In genomic region chr1:90994461-90994860, GRCh38 we compare ENCODE assay signal across 15 cellular contexts.
"Had no signal": no experiment of that assay in that cellular context is flagged by ENCODE, and none has a peak within 500 bp of the region (broad histone marks: within the 10 kb centered on the region; RNA-seq: fewer than 3 reads in every experiment).

No MANE protein-coding gene starts in this region.

- H3K27ac ChIP-seq: parathyroid adenoma, thyroid gland had no signal

- H3K27me3 ChIP-seq: thyroid gland had no signal

- H3K27ac Mint-ChIP-seq: activated CD4-positive, alpha-beta memory T cell treated with anti-CD3 and anti-CD28 coated beads, Interleukin-2, amount 10 ng/mL, durations not matched to agents 7 days and 5 days; activated naive CD4-positive, alpha-beta T cell treated with anti-CD3 and anti-CD28 coated beads, Interleukin-2, amount 50 U/mL, for 72 hours had no signal

- H3K36me3 ChIP-seq: thyroid gland had no signal

- H3K4me3 ChIP-seq: smooth muscle cell, thyroid gland had no signal

- H3K4me2 ChIP-seq: smooth muscle cell had no signal

- H3K4me3 Mint-ChIP-seq: activated CD4-positive, alpha-beta memory T cell treated with anti-CD3 and anti-CD28 coated beads, Interleukin-2, amount 10 ng/mL, durations not matched to agents 7 days and 5 days; activated T-cell treated with anti-CD3 and anti-CD28 coated beads, Interleukin-2, amount 50 U/mL, for 4 hours had no signal

- H3K27me3 Mint-ChIP-seq: activated CD4-positive, alpha-beta memory T cell treated with anti-CD3 and anti-CD28 coated beads, Interleukin-2, amount 10 ng/mL, durations not matched to agents 7 days and 5 days had no signal

- ATAC-seq: activated naive CD4-positive, alpha-beta T cell treated with anti-CD3 and anti-CD28 coated beads, Interleukin-2, amount 50 U/mL, for 72 hours; activated T-cell treated with anti-CD3 and anti-CD28 coated beads, Interleukin-2, amount 50 U/mL, for 4 hours; left colon; sciatic nerve had no signal

- H2AFZ ChIP-seq: parathyroid adenoma had no signal

- DNase-seq: activated CD4-positive, alpha-beta memory T cell treated with anti-CD3 and anti-CD28 coated beads, Interleukin-2, amount 10 ng/mL, durations not matched to agents 7 days and 5 days; activated CD4-positive, alpha-beta T cell treated with anti-CD3 and anti-CD28 coated beads for 48 hours; activated CD4-positive, CD25-positive, alpha-beta regulatory T cell; activated effector memory CD4-positive, alpha-beta T cell treated with anti-CD3 and anti-CD28 coated beads, Interleukin-2, amount 50 U/mL, for 16 hours; activated T-cell treated with anti-CD3 and anti-CD28 coated beads, Interleukin-2, amount 50 U/mL, for 4 hours; amniotic stem cell; islet precursor cell; left colon; stimulated activated CD4-positive, alpha-beta T cell treated with anti-CD3 and anti-CD28 coated beads, Interleukin-4, amount 100 ng/mL, for 1 hour; SW 1271; thyroid gland had no signal

- H3K4me1 ChIP-seq: parathyroid adenoma had no signal
